21 cellular contexts compared by ENCODE assay signal in the genomic region with DNA sequence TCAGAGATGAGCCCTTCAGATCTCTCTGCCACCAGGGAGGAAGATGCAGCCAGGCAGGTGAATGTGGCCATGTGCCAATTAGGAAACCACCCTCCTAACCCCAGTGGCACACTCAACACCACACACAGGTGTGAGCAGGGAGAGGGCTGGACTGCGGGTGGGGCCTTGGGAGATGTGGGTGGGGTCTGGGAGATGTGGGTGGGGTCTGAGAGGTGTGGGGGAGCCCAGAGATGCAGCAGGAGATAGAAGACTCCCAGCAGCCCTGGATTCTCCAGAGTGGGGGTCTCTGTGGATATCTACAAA.
"Had no signal": no experiment of that assay in that cellular context is flagged by ENCODE, and none has a peak within 500 bp of the region (broad histone marks: within the 10 kb centered on the region; RNA-seq: fewer than 3 reads in every experiment).

No MANE protein-coding gene starts in this region.

- H3K4me1 Mint-ChIP-seq: activated CD4-positive, alpha-beta T cell treated with anti-CD3 and anti-CD28 coated beads, Interleukin-2, amount 10 ng/mL, durations not matched to agents 7 days and 5 days had no signal

- H3K4me3 Mint-ChIP-seq: activated CD4-positive, alpha-beta memory T cell treated with anti-CD3 and anti-CD28 coated beads for 36 hours; activated CD4-positive, alpha-beta T cell treated with anti-CD3 and anti-CD28 coated beads, Interleukin-2, amount 10 ng/mL, durations not matched to agents 7 days and 5 days; activated T-cell treated with anti-CD3 and anti-CD28 coated beads, Interleukin-2, amount 50 U/mL, for 4 hours had no signal

- H3K36me3 Mint-ChIP-seq: activated CD4-positive, alpha-beta memory T cell treated with anti-CD3 and anti-CD28 coated beads for 36 hours had no signal

- H3K27me3 Mint-ChIP-seq: activated CD4-positive, alpha-beta memory T cell treated with anti-CD3 and anti-CD28 coated beads for 36 hours; activated CD4-positive, alpha-beta T cell treated with anti-CD3 and anti-CD28 coated beads, Interleukin-2, amount 10 ng/mL, durations not matched to agents 7 days and 5 days had no signal

- H3K4me3 ChIP-seq: cardiac muscle cell had no signal

- ATAC-seq: activated naive CD4-positive, alpha-beta T cell treated with anti-CD3 and anti-CD28 coated beads, Interleukin-2, amount 50 U/mL, for 72 hours; activated T-cell treated with anti-CD3 and anti-CD28 coated beads, Interleukin-2, amount 50 U/mL, for 4 hours; PC-3 had no signal

- H3K27ac Mint-ChIP-seq: activated CD4-positive, alpha-beta memory T cell treated with anti-CD3 and anti-CD28 coated beads for 36 hours; activated CD4-positive, alpha-beta T cell treated with anti-CD3 and anti-CD28 coated beads, Interleukin-2, amount 10 ng/mL, durations not matched to agents 7 days and 5 days; activated naive CD4-positive, alpha-beta T cell treated with anti-CD3 and anti-CD28 coated beads, Interleukin-2, amount 50 U/mL, for 72 hours had no signal

- H3K36me3 ChIP-seq: brain microvascular endothelial cell, cardiac muscle cell had no signal

- DNase-seq: activated CD4-positive, alpha-beta memory T cell treated with anti-CD3 and anti-CD28 coated beads for 36 hours; activated CD4-positive, alpha-beta T cell treated with anti-CD3 and anti-CD28 coated beads, Interleukin-2, amount 10 ng/mL, durations not matched to agents 7 days and 5 days; activated CD4-positive, CD25-positive, alpha-beta regulatory T cell; activated CD8-positive, alpha-beta memory T cell treated with anti-CD3 and anti-CD28 coated beads for 24 hours; activated effector memory CD4-positive, alpha-beta T cell treated with anti-CD3 and anti-CD28 coated beads, Interleukin-2, amount 50 U/mL, for 16 hours; activated naive CD4-positive, alpha-beta T cell treated with Interleukin-2 at 50 U/mL for 16 hours; activated T-cell treated with anti-CD3 and anti-CD28 coated beads, Interleukin-2, amount 50 U/mL, for 4 hours; brain microvascular endothelial cell; Kasumi-1; NCI-H1092; NCI-H1417; NCI-H1930; NCI-H2107; NCI-H226; NCI-H526 treated with DMSO at 0.1 percent for 48 hours; PC-3; SIG-M5; T-helper 1 cell had no signal

- H3K27ac ChIP-seq: brain microvascular endothelial cell, cardiac muscle cell, VCaP had no signal

- H3K9me3 Mint-ChIP-seq: activated CD4-positive, alpha-beta memory T cell treated with anti-CD3 and anti-CD28 coated beads for 36 hours; activated CD4-positive, alpha-beta T cell treated with anti-CD3 and anti-CD28 coated beads, Interleukin-2, amount 10 ng/mL, durations not matched to agents 7 days and 5 days; activated naive CD4-positive, alpha-beta T cell treated with anti-CD3 and anti-CD28 coated beads, Interleukin-2, amount 50 U/mL, for 72 hours; activated T-cell treated with anti-CD3 and anti-CD28 coated beads, Interleukin-2, amount 50 U/mL, for 4 hours had no signal

- H3K27me3 ChIP-seq: brain microvascular endothelial cell, cardiac muscle cell had no signal
